Comparison of ENCODE assay signal across 36 cellular contexts in genomic region chr12:122128481-122128880, GRCh38. TPM values are rescaled to one million over a fixed set of nuclear protein-coding genes. Genes with fewer than 3 reads are reported as not detected.
"Had no signal": no experiment of that assay in that cellular context is flagged by ENCODE, and none has a peak within 500 bp of the region (broad histone marks: within the 10 kb centered on the region; RNA-seq: fewer than 3 reads in every experiment).

No MANE protein-coding gene starts in this region.

- H3K9me3 Mint-ChIP-seq: immature natural killer cell; natural killer cell treated with Interleukin-12 subunit alpha and Interleukin-12 subunit beta and Interleukin-15 and Interleukin-18, amount 100 ng/mL, for 72 hours; neural crest cell; stimulated activated memory B cell treated with anti-CD40 and anti-IgM and Interleukin-4, amounts not matched to agents 10 μg/mL and 1 μg/mL and 100 μg/mL, for 72 hours; stimulated activated naive CD8-positive, alpha-beta T cell treated with anti-CD3 and anti-CD28 coated beads, Interleukin-15, amount 100 ng/mL, for 72 hours had no signal

- H3K36me3 Mint-ChIP-seq: natural killer cell treated with Interleukin-12 subunit alpha and Interleukin-12 subunit beta and Interleukin-15 and Interleukin-18, amount 100 ng/mL, for 72 hours had no signal

- H3K4me3 Mint-ChIP-seq: immature natural killer cell; naive thymus-derived CD4-positive, alpha-beta T cell; natural killer cell treated with Interleukin-12 subunit alpha and Interleukin-12 subunit beta and Interleukin-15 and Interleukin-18, amount 100 ng/mL, for 72 hours; neural crest cell; stimulated activated memory B cell treated with anti-CD40 and anti-IgM and Interleukin-4, amounts not matched to agents 10 μg/mL and 1 μg/mL and 100 μg/mL, for 72 hours; stimulated activated naive CD8-positive, alpha-beta T cell treated with anti-CD3 and anti-CD28 coated beads, Interleukin-15, amount 100 ng/mL, for 72 hours had no signal

- FAIRE-seq: islet of Langerhans, kidney had no signal

- H3K9me3 ChIP-seq: left ventricle myocardium inferior, mucosa of descending colon, ovary, right atrium auricular region, right lobe of liver, tibial nerve, upper lobe of left lung, vagina had no signal

- H3K27ac Mint-ChIP-seq: natural killer cell treated with Interleukin-12 subunit alpha and Interleukin-12 subunit beta and Interleukin-15 and Interleukin-18, amount 100 ng/mL, for 72 hours; stimulated activated memory B cell treated with anti-CD40 and anti-IgM and Interleukin-4, amounts not matched to agents 10 μg/mL and 1 μg/mL and 100 μg/mL, for 72 hours had no signal

- H3K4me3 ChIP-seq: left ventricle myocardium inferior, lung, mucosa of descending colon, ovary, right atrium auricular region, smooth muscle cell, tibial nerve, upper lobe of left lung, vagina had no signal

- H3K27ac ChIP-seq: left ventricle myocardium inferior, ovary, right atrium auricular region, tibial nerve, upper lobe of left lung, vagina had no signal

- H3K27me3 ChIP-seq: ovary, right atrium auricular region, right lobe of liver, tibial nerve, upper lobe of left lung, vagina had no signal

- H3K4me2 ChIP-seq: smooth muscle cell had no signal

- H3K36me3 ChIP-seq: ovary had no signal

- DNase-seq: hypothalamus; immature natural killer cell; kidney; left ventricle myocardium inferior; midbrain; mucosa of descending colon; naive thymus-derived CD4-positive, alpha-beta T cell; nucleus accumbens; ovary; stimulated activated CD4-positive, alpha-beta T cell treated with anti-CD3 and anti-CD28 coated beads, Interleukin-1b, Interleukin-23, amount 100 ng/mL, for 48 hours; stimulated activated CD4-positive, alpha-beta T cell treated with anti-CD3 and anti-CD28 coated beads, Interleukin-2, amount 100 ng/mL, for 48 hours; stimulated activated CD4-positive, alpha-beta T cell treated with anti-CD3 and anti-CD28 coated beads, Interleukin-4, amount 100 ng/mL, for 4 hours; stimulated activated CD8-positive, alpha-beta memory T cell treated with anti-CD3 and anti-CD28 coated beads, Interleukin-4, amount 100 ng/mL, for 48 hours; stimulated activated naive CD4-positive, alpha-beta T cell treated with Interleukin-2 at 50 U/mL for 16 hours; stimulated activated naive CD8-positive, alpha-beta T cell treated with anti-CD3 and anti-CD28 coated beads, Interleukin-15, amount 100 ng/mL, for 72 hours; substantia nigra; upper lobe of left lung had no signal

- H3K27me3 Mint-ChIP-seq: naive thymus-derived CD4-positive, alpha-beta T cell; natural killer cell treated with Interleukin-12 subunit alpha and Interleukin-12 subunit beta and Interleukin-15 and Interleukin-18, amount 100 ng/mL, for 72 hours; progenitor cell of endocrine pancreas; stimulated activated memory B cell treated with anti-CD40 and anti-IgM and Interleukin-4, amounts not matched to agents 10 μg/mL and 1 μg/mL and 100 μg/mL, for 72 hours; stimulated activated naive CD8-positive, alpha-beta T cell treated with anti-CD3 and anti-CD28 coated beads, Interleukin-15, amount 100 ng/mL, for 72 hours had no signal

- ATAC-seq: mucosa of descending colon; naive thymus-derived CD4-positive, alpha-beta T cell; natural killer cell treated with Interleukin-12 subunit alpha and Interleukin-12 subunit beta and Interleukin-15 and Interleukin-18, amount 100 ng/mL, for 72 hours; stimulated activated memory B cell treated with anti-CD40 and anti-IgM and Interleukin-4, amounts not matched to agents 10 μg/mL and 1 μg/mL and 100 μg/mL, for 72 hours; stimulated activated naive CD8-positive, alpha-beta T cell treated with anti-CD3 and anti-CD28 coated beads, Interleukin-15, amount 100 ng/mL, for 72 hours had no signal

RNA-seq across cellular contexts. Expression of gene IL31, which starts 45.5 kb away (rescaled TPM):
- total RNA-seq: kidney; left ventricle myocardium inferior; lower leg skin; lung; mesenteric fat pad; mucosa of descending colon; myocyte; naive thymus-derived CD4-positive, alpha-beta T cell; natural killer cell treated with Interleukin-12 subunit alpha and Interleukin-12 subunit beta and Interleukin-15 and Interleukin-18, amount 100 ng/mL, for 72 hours; neural crest cell; ovary; progenitor cell of endocrine pancreas; pulmonary artery endothelial cell; renal cortical epithelial cell; right atrium auricular region; right lobe of liver; skeletal muscle tissue; smooth muscle cell; temporal lobe; tibial nerve; upper lobe of left lung; urinary bladder; vagina had no signal

RNA-seq across cellular contexts. Expression of gene LRRC43, which starts 54.4 kb away (rescaled TPM):
- total RNA-seq: myocyte, skeletal muscle tissue, smooth muscle cell, urinary bladder, vagina had no signal
